Comparison of ENCODE assay signal across 23 cellular contexts in the genomic region with DNA sequence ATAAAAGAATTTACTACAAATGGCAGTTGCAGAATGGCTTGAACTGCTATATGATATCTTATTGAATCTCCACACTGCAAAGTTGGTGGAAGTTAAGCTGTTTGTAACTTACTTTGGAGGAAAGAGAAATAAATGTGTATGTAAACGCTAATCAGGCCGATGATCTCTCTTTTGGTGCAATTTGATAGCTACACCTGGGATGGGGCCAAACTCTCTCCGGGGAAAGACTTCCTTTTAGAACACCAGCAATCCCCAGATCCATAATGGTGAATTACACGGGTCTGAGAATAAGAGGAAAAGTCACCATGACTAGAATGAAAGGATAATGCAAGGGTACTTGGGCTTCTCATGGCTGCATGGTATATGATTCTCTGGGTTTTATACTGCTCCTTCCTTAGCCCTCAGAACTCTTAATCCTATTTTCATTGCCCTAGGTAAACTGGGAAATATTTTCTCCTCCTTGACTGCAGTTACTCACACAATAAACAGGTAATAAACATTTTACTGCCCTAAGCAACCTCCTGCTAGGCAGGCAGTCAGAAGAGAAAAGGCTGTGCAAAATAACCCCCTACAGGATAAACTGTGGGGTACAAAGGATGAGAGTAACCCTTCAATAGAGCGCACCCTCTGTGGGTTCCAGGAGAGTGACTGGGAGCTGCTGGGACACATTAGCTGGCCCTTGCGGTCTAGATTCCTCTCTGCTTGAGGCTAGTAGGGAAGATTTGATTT.
DNase-seq lines count a peak whose midpoint lies in the region; ATAC-seq and TF ChIP-seq lines count a peak whose summit lies in the region.
"Had no signal": no experiment of that assay in that cellular context is flagged by ENCODE, and none has a peak within 500 bp of the region (broad histone marks: within the 10 kb centered on the region; RNA-seq: fewer than 3 reads in every experiment).

No MANE protein-coding gene starts in this region.

- CTCF ChIA-PET in WTC11 (lab: Charles Lee), result interaction anchor here (1.1 to 1.2 kb wide), 2 partner anchors 9 to 40 kb away, joined by 3 read pairs; no protein-coding TSS in a partner anchor

- H3K4me1 Mint-ChIP-seq in WTC11 (peaks cover 26% of the 10 kb centered on the region), nephron progenitor cell (peaks cover 61% of the 10 kb centered on the region), progenitor cell of endocrine pancreas (ENCODE audit: low read depth) (peaks cover 27% of the 10 kb centered on the region)
- H3K4me1 Mint-ChIP-seq: activated naive CD4-positive, alpha-beta T cell treated with anti-CD3 and anti-CD28 coated beads, Interleukin-2, amount 50 U/mL, for 24 hours; stimulated activated effector memory CD8-positive, alpha-beta T cell treated with anti-CD3 and anti-CD28 coated beads, Interleukin-12 subunit alpha, Interleukin-12 subunit beta, amount 100 ng/mL, for 72 hours had no signal

- peak; percentile 6 for DNase-seq in Daoy (ENCODE audit: low read depth)
- DNase-seq in NCI-H1092 treated with DMSO at 0.1 percent for 48 hours (lab: John Stamatoyannopoulos, UW), result peak; percentile 52
- no peak for DNase-seq in WTC11 (ENCODE audit: low spot score)
- DNase-seq in nephron progenitor cell, result no peak
- no peak for DNase-seq in stimulated activated CD4-positive, alpha-beta T cell treated with anti-CD3 and anti-CD28 coated beads, Interleukin-4, amount 100 ng/mL, for 1 hour
- no peak for DNase-seq in progenitor cell of endocrine pancreas (ENCODE audit: low spot score, unreplicated experiment)
- DNase-seq: activated CD4-positive, CD25-positive, alpha-beta regulatory T cell treated with anti-CD3 and anti-CD28 coated beads, Interleukin-2, amount 50 U/mL, for 72 hours; activated CD8-positive, alpha-beta memory T cell treated with anti-CD3 and anti-CD28 coated beads for 24 hours; aorta; CD4-positive, alpha-beta T cell; DMS79; GOT3; hypothalamus; Karpas-422; kidney; NCI-H1417 treated with DMSO at 0.1 percent for 48 hours; T1000; testis had no signal

- H3K9me3 Mint-ChIP-seq in WTC11 (no peaks in the 10 kb centered on the region), nephron progenitor cell (no peaks in the 10 kb centered on the region), progenitor cell of endocrine pancreas (ENCODE audit: low read depth) (no peaks in the 10 kb centered on the region)
- H3K9me3 Mint-ChIP-seq: activated naive CD4-positive, alpha-beta T cell treated with anti-CD3 and anti-CD28 coated beads, Interleukin-2, amount 50 U/mL, for 24 hours; activated T-helper 1 cell treated with anti-CD3 and anti-CD28 coated beads, Interleukin-12 subunit alpha, Interleukin-12 subunit beta, Interleukin-2, Interleukin-4 antibody, amounts not matched to agents 30 ng/mL and 10 ng/mL and 1 ng/mL, durations not matched to agents 14 hours and 24 hours and 36 hours; CD4-positive, alpha-beta T cell; stimulated activated effector memory CD8-positive, alpha-beta T cell treated with anti-CD3 and anti-CD28 coated beads, Interleukin-12 subunit alpha, Interleukin-12 subunit beta, amount 100 ng/mL, for 72 hours had no signal

- H3K27me3 Mint-ChIP-seq in WTC11 (ENCODE audit: low read depth), result no peaks in the 10 kb centered on the region; the same call in 1 of the 2 replicates
- no peaks in the 10 kb centered on the region for H3K27me3 Mint-ChIP-seq in nephron progenitor cell (ENCODE audit: low read depth, poor library complexity)
- no peaks in the 10 kb centered on the region for H3K27me3 Mint-ChIP-seq in progenitor cell of endocrine pancreas
- H3K27me3 Mint-ChIP-seq: activated naive CD4-positive, alpha-beta T cell treated with anti-CD3 and anti-CD28 coated beads, Interleukin-2, amount 50 U/mL, for 24 hours; CD4-positive, alpha-beta T cell had no signal

- H3K36me3 Mint-ChIP-seq in WTC11 (no peaks in the 10 kb centered on the region), nephron progenitor cell (ENCODE audit: low read depth) (peaks cover 29% of the 10 kb centered on the region), progenitor cell of endocrine pancreas (ENCODE audit: insufficient read depth) (peaks cover 8% of the 10 kb centered on the region)
- H3K36me3 Mint-ChIP-seq: activated naive CD4-positive, alpha-beta T cell treated with anti-CD3 and anti-CD28 coated beads, Interleukin-2, amount 50 U/mL, for 24 hours; stimulated activated effector memory CD8-positive, alpha-beta T cell treated with anti-CD3 and anti-CD28 coated beads, Interleukin-12 subunit alpha, Interleukin-12 subunit beta, amount 100 ng/mL, for 72 hours had no signal

- no peak overlapping the region for H3K4me3 Mint-ChIP-seq in WTC11
- peak overlapping the region; percentile 3 for H3K4me3 Mint-ChIP-seq in nephron progenitor cell
- H3K4me3 Mint-ChIP-seq in progenitor cell of endocrine pancreas (ENCODE audit: low read depth), result no peak overlapping the region
- H3K4me3 Mint-ChIP-seq: activated naive CD4-positive, alpha-beta T cell treated with anti-CD3 and anti-CD28 coated beads, Interleukin-2, amount 50 U/mL, for 24 hours; activated T-helper 1 cell treated with anti-CD3 and anti-CD28 coated beads, Interleukin-12 subunit alpha, Interleukin-12 subunit beta, Interleukin-2, Interleukin-4 antibody, amounts not matched to agents 30 ng/mL and 10 ng/mL and 1 ng/mL, durations not matched to agents 14 hours and 24 hours and 36 hours; CD4-positive, alpha-beta T cell; stimulated activated effector memory CD8-positive, alpha-beta T cell treated with anti-CD3 and anti-CD28 coated beads, Interleukin-12 subunit alpha, Interleukin-12 subunit beta, amount 100 ng/mL, for 72 hours had no signal

- ATAC-seq in WTC11 (peak; percentile 92), GM19452 (IDR thresholded peaks at IDR 0.05; ENCODE audit: unreplicated experiment) (no peak)
- ATAC-seq: foreskin keratinocyte; stimulated activated effector memory CD8-positive, alpha-beta T cell treated with anti-CD3 and anti-CD28 coated beads, Interleukin-12 subunit alpha, Interleukin-12 subunit beta, amount 100 ng/mL, for 72 hours had no signal

- POLR2A ChIA-PET in WTC11 (lab: Charles Lee), result interaction anchor here (0.9 to 1.5 kb wide), 3 partner anchors 9 to 39 kb away, joined by 3 to 4 read pairs (median 3); no protein-coding TSS in a partner anchor

- no peak overlapping the region for H3K27ac Mint-ChIP-seq in WTC11
- peak overlapping the region; percentile 90 for H3K27ac Mint-ChIP-seq in nephron progenitor cell
- no peak overlapping the region for H3K27ac Mint-ChIP-seq in progenitor cell of endocrine pancreas
- H3K27ac Mint-ChIP-seq: activated naive CD4-positive, alpha-beta T cell treated with anti-CD3 and anti-CD28 coated beads, Interleukin-2, amount 50 U/mL, for 24 hours; activated T-helper 1 cell treated with anti-CD3 and anti-CD28 coated beads, Interleukin-12 subunit alpha, Interleukin-12 subunit beta, Interleukin-2, Interleukin-4 antibody, amounts not matched to agents 30 ng/mL and 10 ng/mL and 1 ng/mL, durations not matched to agents 14 hours and 24 hours and 36 hours; CD4-positive, alpha-beta T cell; stimulated activated effector memory CD8-positive, alpha-beta T cell treated with anti-CD3 and anti-CD28 coated beads, Interleukin-12 subunit alpha, Interleukin-12 subunit beta, amount 100 ng/mL, for 72 hours had no signal

- TF ChIP-seq CTCF in WTC11 (IDR thresholded peaks at IDR 0.05) (no peak), nephron progenitor cell (IDR thresholded peaks at IDR 0.05) (no peak), progenitor cell of endocrine pancreas (IDR thresholded peaks at IDR 0.05; ENCODE audit: unreplicated experiment) (no peak)

TF ChIP-seq in WTC11, 78 proteins besides CTCF, POLR2A, EP300 and RAD21 (continues in another document):
- TF ChIP-seq CBFB (CRISPR knock-in tag; IDR thresholded peaks at IDR 0.05; ENCODE audit: low read depth) (no peak), IRF2 (CRISPR knock-in tag; IDR thresholded peaks at IDR 0.05; ENCODE audit: borderline replicate concordance, low read depth) (no peak), AFF4 (CRISPR knock-in tag; IDR thresholded peaks at IDR 0.05; ENCODE audit: borderline replicate concordance) (no peak), ZBTB21 (CRISPR knock-in tag; IDR thresholded peaks at IDR 0.05; ENCODE audit: borderline replicate concordance) (no peak), ETV6 (CRISPR knock-in tag; IDR thresholded peaks at IDR 0.05) (no peak)
- TF ChIP-seq, protein P1, sequence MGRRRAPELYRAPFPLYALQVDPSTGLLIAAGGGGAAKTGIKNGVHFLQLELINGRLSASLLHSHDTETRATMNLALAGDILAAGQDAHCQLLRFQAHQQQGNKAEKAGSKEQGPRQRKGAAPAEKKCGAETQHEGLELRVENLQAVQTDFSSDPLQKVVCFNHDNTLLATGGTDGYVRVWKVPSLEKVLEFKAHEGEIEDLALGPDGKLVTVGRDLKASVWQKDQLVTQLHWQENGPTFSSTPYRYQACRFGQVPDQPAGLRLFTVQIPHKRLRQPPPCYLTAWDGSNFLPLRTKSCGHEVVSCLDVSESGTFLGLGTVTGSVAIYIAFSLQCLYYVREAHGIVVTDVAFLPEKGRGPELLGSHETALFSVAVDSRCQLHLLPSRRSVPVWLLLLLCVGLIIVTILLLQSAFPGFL (CRISPR knock-in tag; IDR thresholded peaks at IDR 0.05; ENCODE audit: borderline replicate concordance), result no peak

Comparison
In these comparisons a context has a peak if more than half of its experiments do, and no peak if none do; other contexts are left out.
1. DNase-seq: peak in Daoy (single experiment) and NCI-H1092 treated with DMSO at 0.1 percent for 48 hours (single experiment); none in WTC11 (single experiment), nephron progenitor cell (single experiment), stimulated activated CD4-positive, alpha-beta T cell treated with anti-CD3 and anti-CD28 coated beads, Interleukin-4, amount 100 ng/mL, for 1 hour (single experiment) and progenitor cell of endocrine pancreas (single experiment).